In the genomic region with DNA sequence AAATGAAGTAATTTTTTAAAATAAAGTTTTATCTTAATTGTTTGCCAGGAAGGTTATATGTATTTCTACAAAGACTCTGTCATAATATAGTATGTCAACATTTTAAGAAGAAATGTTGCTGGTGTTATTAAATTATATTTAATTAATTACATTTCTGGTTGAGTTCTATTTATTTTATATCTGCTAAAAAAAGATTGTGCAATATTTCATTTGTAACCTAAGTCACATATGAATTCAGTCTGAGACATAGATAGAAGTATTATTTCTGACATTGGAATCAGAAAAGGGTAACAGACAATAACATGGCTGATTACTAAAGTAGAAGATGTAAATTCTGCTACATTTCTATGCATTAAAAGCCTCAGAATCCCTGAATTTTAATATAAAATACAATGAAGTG, we compare ENCODE assay signal across 1 cellular context.
TF ChIP-seq lines count a peak whose summit lies in the region.

No MANE protein-coding gene starts in this region.

TF ChIP-seq in HepG2, 621 proteins besides CTCF, POLR2A, EP300 and RAD21:
- TF ChIP-seq, protein P1, sequence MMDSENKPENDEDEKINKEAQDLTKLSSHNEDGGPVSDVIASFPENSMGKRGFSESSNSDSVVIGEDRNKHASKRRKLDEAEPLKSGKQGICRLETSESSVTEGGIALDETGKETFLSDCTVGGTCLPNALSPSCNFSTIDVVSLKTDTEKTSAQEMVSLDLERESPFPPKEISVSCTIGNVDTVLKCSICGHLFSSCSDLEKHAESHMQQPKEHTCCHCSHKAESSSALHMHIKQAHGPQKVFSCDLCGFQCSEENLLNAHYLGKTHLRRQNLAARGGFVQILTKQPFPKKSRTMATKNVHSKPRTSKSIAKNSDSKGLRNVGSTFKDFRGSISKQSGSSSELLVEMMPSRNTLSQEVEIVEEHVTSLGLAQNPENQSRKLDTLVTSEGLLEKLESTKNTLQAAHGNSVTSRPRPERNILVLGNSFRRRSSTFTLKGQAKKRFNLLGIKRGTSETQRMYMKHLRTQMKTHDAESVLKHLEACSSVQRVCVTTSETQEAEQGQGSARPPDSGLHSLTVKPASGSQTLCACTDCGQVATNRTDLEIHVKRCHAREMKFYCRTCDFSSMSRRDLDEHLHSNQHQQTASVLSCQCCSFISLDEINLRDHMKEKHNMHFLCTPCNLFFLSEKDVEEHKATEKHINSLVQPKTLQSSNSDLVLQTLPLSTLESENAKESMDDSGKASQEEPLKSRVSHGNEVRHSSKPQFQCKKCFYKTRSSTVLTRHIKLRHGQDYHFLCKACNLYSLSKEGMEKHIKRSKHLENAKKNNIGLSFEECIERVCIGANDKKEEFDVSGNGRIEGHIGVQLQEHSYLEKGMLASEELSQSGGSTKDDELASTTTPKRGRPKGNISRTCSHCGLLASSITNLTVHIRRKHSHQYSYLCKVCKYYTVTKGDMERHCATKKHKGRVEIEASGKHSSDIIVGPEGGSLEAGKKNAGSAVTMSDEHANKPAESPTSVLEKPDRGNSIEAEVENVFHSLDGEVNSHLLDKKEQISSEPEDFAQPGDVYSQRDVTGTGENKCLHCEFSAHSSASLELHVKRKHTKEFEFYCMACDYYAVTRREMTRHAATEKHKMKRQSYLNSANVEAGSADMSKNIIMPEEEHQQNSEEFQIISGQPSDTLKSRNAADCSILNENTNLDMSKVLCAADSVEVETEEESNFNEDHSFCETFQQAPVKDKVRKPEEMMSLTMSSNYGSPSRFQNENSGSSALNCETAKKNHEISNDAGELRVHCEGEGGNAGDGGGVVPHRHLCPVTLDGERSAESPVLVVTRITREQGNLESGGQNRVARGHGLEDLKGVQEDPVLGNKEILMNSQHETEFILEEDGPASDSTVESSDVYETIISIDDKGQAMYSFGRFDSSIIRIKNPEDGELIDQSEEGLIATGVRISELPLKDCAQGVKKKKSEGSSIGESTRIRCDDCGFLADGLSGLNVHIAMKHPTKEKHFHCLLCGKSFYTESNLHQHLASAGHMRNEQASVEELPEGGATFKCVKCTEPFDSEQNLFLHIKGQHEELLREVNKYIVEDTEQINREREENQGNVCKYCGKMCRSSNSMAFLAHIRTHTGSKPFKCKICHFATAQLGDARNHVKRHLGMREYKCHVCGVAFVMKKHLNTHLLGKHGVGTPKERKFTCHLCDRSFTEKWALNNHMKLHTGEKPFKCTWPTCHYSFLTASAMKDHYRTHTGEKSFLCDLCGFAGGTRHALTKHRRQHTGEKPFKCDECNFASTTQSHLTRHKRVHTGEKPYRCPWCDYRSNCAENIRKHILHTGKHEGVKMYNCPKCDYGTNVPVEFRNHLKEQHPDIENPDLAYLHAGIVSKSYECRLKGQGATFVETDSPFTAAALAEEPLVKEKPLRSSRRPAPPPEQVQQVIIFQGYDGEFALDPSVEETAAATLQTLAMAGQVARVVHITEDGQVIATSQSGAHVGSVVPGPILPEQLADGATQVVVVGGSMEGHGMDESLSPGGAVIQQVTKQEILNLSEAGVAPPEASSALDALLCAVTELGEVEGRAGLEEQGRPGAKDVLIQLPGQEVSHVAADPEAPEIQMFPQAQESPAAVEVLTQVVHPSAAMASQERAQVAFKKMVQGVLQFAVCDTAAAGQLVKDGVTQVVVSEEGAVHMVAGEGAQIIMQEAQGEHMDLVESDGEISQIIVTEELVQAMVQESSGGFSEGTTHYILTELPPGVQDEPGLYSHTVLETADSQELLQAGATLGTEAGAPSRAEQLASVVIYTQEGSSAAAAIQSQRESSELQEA (CRISPR knock-in tag; IDR thresholded peaks at IDR 0.05; ENCODE audit: not compliant biosample characterization): no peak
- TF ChIP-seq CEBPB (IDR thresholded peaks at IDR 0.05; ENCODE audit: borderline replicate concordance, low read depth, low read length): peak; percentile 50; the same call in 1 of the 2 replicates
- no peak for TF ChIP-seq ZNF772 (CRISPR knock-in tag; IDR thresholded peaks at IDR 0.05)
- TF ChIP-seq ZBTB8A (CRISPR knock-in tag; IDR thresholded peaks at IDR 0.05; ENCODE audit: borderline replicate concordance, low read depth): no peak
